Comparison of ENCODE assay signal across 17 cellular contexts in the genomic region with DNA sequence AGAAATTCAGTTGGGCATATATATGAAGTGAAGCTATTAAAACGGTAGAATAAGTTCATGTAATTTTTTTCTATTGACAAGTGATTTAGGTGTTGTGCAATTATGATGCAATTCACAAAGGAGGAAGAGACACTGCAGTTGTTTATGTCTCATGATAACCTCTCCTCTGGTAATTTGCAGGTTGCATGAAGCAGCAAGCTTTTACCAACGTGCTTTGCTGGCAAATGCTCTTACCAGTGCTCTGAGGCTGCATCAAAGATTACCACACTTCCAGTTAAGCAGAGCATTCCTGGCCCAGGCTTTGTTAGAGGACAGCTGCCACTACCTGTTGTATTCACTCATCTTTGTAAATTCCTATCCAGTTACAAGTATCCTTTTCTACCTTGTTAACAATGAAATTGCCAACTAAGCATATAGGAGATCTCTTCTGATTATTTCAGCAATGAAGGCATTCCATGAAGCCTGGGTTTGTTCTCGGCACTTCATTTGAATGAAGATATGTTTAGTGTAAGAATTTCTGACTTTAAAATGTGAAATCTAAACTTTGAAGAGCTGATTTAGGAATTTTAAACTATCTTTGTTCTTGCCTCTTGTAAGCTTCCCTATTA. TPM values are rescaled to one million over a fixed set of nuclear protein-coding genes. Genes with fewer than 3 reads are reported as not detected.
DNase-seq lines count a peak whose midpoint lies in the region; ATAC-seq, FAIRE-seq and TF ChIP-seq lines count a peak whose summit lies in the region.
"Had no signal": no experiment of that assay in that cellular context is flagged by ENCODE, and none has a peak within 500 bp of the region (broad histone marks: within the 10 kb centered on the region; RNA-seq: fewer than 3 reads in every experiment).

No MANE protein-coding gene starts in this region.

- no peaks in the 10 kb centered on the region for H3K9me1 ChIP-seq in K562 (ENCODE audit: control insufficient read depth, insufficient read depth, low read length)

- POLR2A ChIA-PET in K562 (lab: Yijun Ruan, JAX): no interaction called here

- TF ChIP-seq CTCF in NB4 (IDR thresholded peaks at IDR 0.05; ENCODE audit: low read depth, low read length): no peak
- no peak for TF ChIP-seq CTCF in K562 (IDR thresholded peaks at IDR 0.05 in 2 of 3, conservative IDR thresholded peaks at IDR 0.05 in 1 of 3; ENCODE audit: insufficient read depth in 2 of 3, low read depth in 1 of 3, low read length in 3 of 3)
- no peak for TF ChIP-seq CTCF in liver (IDR thresholded peaks at IDR 0.05; ENCODE audit: low read depth, low read length, missing input control)

- 51% methylated on average over 3 of the region's 3 CpGs for WGBS in K562 (ENCODE audit: insufficient coverage, low coverage, missing lambda C conversion rate)
- 42% methylated on average over 3 of the region's 3 CpGs for WGBS in liver

- peaks cover 67% of the 10 kb centered on the region for H3K36me3 ChIP-seq in K562 (ENCODE audit: control insufficient read depth, insufficient read depth, low read length)
- H3K36me3 ChIP-seq in liver (ENCODE audit: control insufficient read depth in 4 of 4, insufficient read depth in 3 of 4, low read depth in 1 of 4, low read length in 3 of 4): peaks cover 0 to 11% (median under 1%) of the 10 kb centered on the region in 4 donors

- TF ChIP-seq RAD21 in K562 (CRISPR knock-in tag; conservative IDR thresholded peaks at IDR 0.05 in 1 of 2, IDR thresholded peaks at IDR 0.05 in 1 of 2) (no peak), liver (IDR thresholded peaks at IDR 0.05) (peak in 1 of 2 donors; percentile 27)

- no peaks in the 10 kb centered on the region for H3K27me3 ChIP-seq in K562 (ENCODE audit: control insufficient read depth in 2 of 2, insufficient read depth in 2 of 2, low read length in 2 of 2)
- H3K27me3 ChIP-seq in liver (ENCODE audit: control insufficient read depth in 4 of 4, insufficient read depth in 4 of 4, low read length in 3 of 4): no peaks in the 10 kb centered on the region
- H3K27me3 ChIP-seq: heart right ventricle, left lung had no signal

- intact Hi-C loops in K562 (cut with micrococcal nuclease) (loop anchor here (5.0 kb wide), 1 partner anchor 53 kb away; a partner anchor contains a TSS), head of caudate nucleus (cut with DNase I) (loop anchor here (5.0 kb wide), 1 partner anchor 53 kb away; a partner anchor contains a TSS)

- peak; percentile 63 for DNase-seq in GF-D8 (lab: John Stamatoyannopoulos, UW)
- DNase-seq in NB4 (ENCODE audit: low read depth): peak; percentile 94
- DNase-seq in K562 (ENCODE audit: extremely low read depth in 1 of 4, low spot score in 3 of 4): no peak
- DNase-seq in head of caudate nucleus: no peak
- DNase-seq in COLO829 (ENCODE audit: low spot score): no peak
- no peak for DNase-seq in COLO668 (lab: John Stamatoyannopoulos, UW; ENCODE audit: unreplicated experiment)
- DNase-seq: activated CD4-positive, CD25-positive, alpha-beta regulatory T cell treated with anti-CD3 and anti-CD28 coated beads, Interleukin-2, amount 50 U/mL, for 72 hours; activated T-cell treated with anti-CD3 and anti-CD28 coated beads, Interleukin-2, amount 50 U/mL, for 1 hour; effector CD4-positive, alpha-beta T cell; heart right ventricle; left lung; NCI-H1417 treated with DMSO at 0.1 percent for 48 hours; NCI-H748 treated with DMSO at 0.1 percent for 48 hours; nephron progenitor cell had no signal

- H3K9me3 ChIP-seq in K562 (replicated peaks; ENCODE audit: control insufficient read depth, insufficient read depth, low read depth, low read length) (no peaks in the 10 kb centered on the region), liver (ENCODE audit: control insufficient read depth in 4 of 4, low read length in 3 of 4) (no peaks in the 10 kb centered on the region)
- H3K9me3 ChIP-seq: heart right ventricle, left lung had no signal

- no peak for TF ChIP-seq POLR2A in NB4 (IDR thresholded peaks at IDR 0.05; ENCODE audit: extremely low read depth, insufficient read length)
- no peak for TF ChIP-seq POLR2A in K562 (conservative IDR thresholded peaks at IDR 0.05)

- ATAC-seq in K562: no peak
- ATAC-seq in SK-N-SH treated with all-trans-retinoic acid at 6 μM for 48 hours: no peak
- ATAC-seq: heart right ventricle, left lung had no signal

- H3K27ac ChIP-seq in K562 (ENCODE audit: extremely low read depth, low read depth, low read length): no peak overlapping the region
- H3K27ac ChIP-seq in liver (ENCODE audit: low read depth in 1 of 2, low read length in 2 of 2): peak overlapping the region; percentile 54 to 71
- H3K27ac ChIP-seq: heart right ventricle had no signal

- H3K79me2 ChIP-seq in K562 (ENCODE audit: control insufficient read depth, insufficient read depth, low read length): peaks cover 70% of the 10 kb centered on the region

- no peak for FAIRE-seq in K562 (lab: Jason Lieb, UNC)

- in situ Hi-C loops in K562 (cut with MboI): no loop called here

- TF ChIP-seq EP300 in K562 (IDR thresholded peaks at IDR 0.05; ENCODE audit: low read length): no peak

- H3K9ac ChIP-seq in K562 (ENCODE audit: insufficient read depth in 1 of 2, low read depth in 2 of 2, low read length in 2 of 2) (no peak overlapping the region; a peak in 1 of 4 replicates), liver (ENCODE audit: low read depth in 1 of 2, low read length in 2 of 2) (no peak overlapping the region)

- H3K4me2 ChIP-seq in K562 (ENCODE audit: insufficient read depth, low read length): no peak overlapping the region

- no peak overlapping the region for H2AFZ ChIP-seq in K562 (ENCODE audit: low read depth, low read length)

- CTCF ChIA-PET in K562 (lab: Yijun Ruan, JAX; ENCODE audit: low intra/inter-chr PET ratio): no interaction called here

- H4K20me1 ChIP-seq in K562 (replicated peaks; ENCODE audit: control insufficient read depth, insufficient read depth, low read length): no peaks in the 10 kb centered on the region

- H3K4me3 ChIP-seq in NB4 (ENCODE audit: low read depth, low read length): peak overlapping the region; percentile 96
- no peak overlapping the region for H3K4me3 ChIP-seq in K562
- no peak overlapping the region for H3K4me3 ChIP-seq in liver (ENCODE audit: low read depth in 1 of 3, low read length in 3 of 3)
- H3K4me3 ChIP-seq: heart right ventricle, left lung had no signal

- BruUV-seq in K562 (replicated peaks; lab: Mats Ljungman, UMichigan): no TSS peak

- peaks cover 5 to 6% of the 10 kb centered on the region in 2 experiments; a peak in 3 of 5 replicates for H3K4me1 ChIP-seq in K562 (replicated peaks in 1 of 2; ENCODE audit: control insufficient read depth in 2 of 2, insufficient read depth in 2 of 2, low read length in 2 of 2)
- peaks cover 6 to 31% (median 25%) of the 10 kb centered on the region in 4 donors for H3K4me1 ChIP-seq in liver (ENCODE audit: control insufficient read depth in 4 of 4, insufficient read depth in 4 of 4, low read length in 3 of 4)

RNA-seq across cellular contexts. Expression of a gene that starts 3.9 kb away (rescaled TPM):
- 109 and 116 TPM in 2 replicates for total RNA-seq in K562 (2011; cell fraction: chromatin; rRNA removed; ENCODE audit: low replicate concordance)
- 96.6 and 110 TPM in 2 replicates for total RNA-seq in K562 (2011; cell fraction: nucleolus; rRNA removed)
- total RNA-seq in K562 (2011; cell fraction: nucleoplasm; rRNA removed): 114 and 117 TPM in 2 replicates
- total RNA-seq in K562 (2014; rRNA removed): 45.0 and 46.3 TPM in 2 replicates
- 68.5 and 69.4 TPM in 2 replicates for total RNA-seq in K562 (2014; rRNA removed; fragmentation: Illumina TruSeq; extraction: Trizol)
- total RNA-seq in K562 (2015; rRNA removed; fragmentation: Illumina TruSeq; extraction: Trizol): 61.4 and 67.9 TPM in 2 replicates
- total RNA-seq in K562 (2021): 83.5 and 85.9 TPM in 2 replicates
- 75.3 and 81.6 TPM in 2 replicates for polyA plus RNA-seq in K562 (2011; rRNA removed)
- 69.4 and 88.9 TPM in 2 replicates for polyA plus RNA-seq in K562 (2011; cell fraction: cytosol; rRNA removed)
- polyA plus RNA-seq in K562 (2011; cell fraction: nucleus; rRNA removed): 22.5 and 25.7 TPM in 2 replicates
- 33.8 and 37.7 TPM in 2 replicates for polyA plus RNA-seq in K562 (2012)
- polyA plus RNA-seq in K562 (2014; fragmentation: Illumina TruSeq; extraction: Trizol): 65.8 and 73.2 TPM in 2 replicates
- polyA plus RNA-seq in K562 (2014; fragmentation: Nextera tagmentation; extraction: Ambion mirVana): 10 to 100 TPM; 16.8 to 35.7 TPM
- polyA plus RNA-seq in K562 (2014; rRNA removed): 34.0 and 53.7 TPM in 2 replicates
- polyA minus RNA-seq in K562 (2011; rRNA and poly(A)+ RNA removed): 163 and 164 TPM in 2 replicates
- 71.4 and 118 TPM in 2 replicates for polyA minus RNA-seq in K562 (2011; cell fraction: cytosol; rRNA and poly(A)+ RNA removed)
- polyA minus RNA-seq in K562 (2011; cell fraction: nucleus; rRNA and poly(A)+ RNA removed): 15.2 and 27.7 TPM in 2 replicates
- total RNA-seq in liver: 10 to 100 TPM; 28.8 to 49.0 TPM
- 10 to 100 TPM; 20.8 to 34.7 TPM for polyA plus RNA-seq in liver

RNA-seq across cellular contexts. Expression of a gene that starts 42.4 kb away (rescaled TPM):
- 0.30 and 1.4 TPM in 2 replicates for total RNA-seq in K562 (2011; cell fraction: chromatin; rRNA removed; ENCODE audit: low replicate concordance)
- total RNA-seq in K562 (2011; cell fraction: nucleolus; rRNA removed): 0.33 and 0.39 TPM in 2 replicates
- 0.51 and 0.99 TPM in 2 replicates for total RNA-seq in K562 (2011; cell fraction: nucleoplasm; rRNA removed)
- total RNA-seq in K562 (2014; rRNA removed) (0.24 and 0.64 TPM in 2 replicates), K562 (2014; rRNA removed; fragmentation: Illumina TruSeq; extraction: Trizol) (0.40 and 0.48 TPM in 2 replicates), K562 (2015; rRNA removed; fragmentation: Illumina TruSeq; extraction: Trizol) (0.38 and 0.54 TPM in 2 replicates), K562 (2021) (0.25 and 0.27 TPM in 2 replicates), liver (under 1 TPM; under 0.01 to 0.59 TPM)
- polyA plus RNA-seq in K562 (2011; rRNA removed) (0.17 and 0.28 TPM in 2 replicates), K562 (2014; fragmentation: Illumina TruSeq; extraction: Trizol) (0.30 and 0.36 TPM in 2 replicates), K562 (2014; fragmentation: Nextera tagmentation; extraction: Ambion mirVana) (under 1 TPM; 0.17 to 0.37 TPM), K562 (2014; rRNA removed) (0.32 and 0.38 TPM in 2 replicates), liver (under 1 TPM; 0.05 to 0.08 TPM)
- polyA plus RNA-seq in K562 (2011; cell fraction: cytosol; rRNA removed): 0.03 and 0.18 TPM in 2 replicates
- 0.61 and 0.93 TPM in 2 replicates for polyA plus RNA-seq in K562 (2011; cell fraction: nucleus; rRNA removed)
- polyA plus RNA-seq in K562 (2012): 0.25 and 0.37 TPM in 2 replicates
- polyA minus RNA-seq in K562 (2011; rRNA and poly(A)+ RNA removed): 0.21 and 0.36 TPM in 2 replicates
- not detected in 2 replicates for polyA minus RNA-seq in K562 (2011; cell fraction: cytosol; rRNA and poly(A)+ RNA removed)
- polyA minus RNA-seq in K562 (2011; cell fraction: nucleus; rRNA and poly(A)+ RNA removed): 0.40 and 0.78 TPM in 2 replicates
- total RNA-seq: G401 had no signal

RNA-seq across cellular contexts. Expression of a gene that starts 51.2 kb away (rescaled TPM):
- total RNA-seq in K562 (2011; cell fraction: chromatin; rRNA removed; ENCODE audit: low replicate concordance): 35.4 and 63.7 TPM in 2 replicates
- 28.8 and 32.2 TPM in 2 replicates for total RNA-seq in K562 (2011; cell fraction: nucleolus; rRNA removed)
- total RNA-seq in K562 (2011; cell fraction: nucleoplasm; rRNA removed): 30.2 and 45.2 TPM in 2 replicates
- total RNA-seq in K562 (2014; rRNA removed): 41.7 and 44.2 TPM in 2 replicates
- 63.8 and 76.2 TPM in 2 replicates for total RNA-seq in K562 (2014; rRNA removed; fragmentation: Illumina TruSeq; extraction: Trizol)
- 63.6 and 70.5 TPM in 2 replicates for total RNA-seq in K562 (2015; rRNA removed; fragmentation: Illumina TruSeq; extraction: Trizol)
- 54.5 and 56.3 TPM in 2 replicates for total RNA-seq in K562 (2021)
- polyA plus RNA-seq in K562 (2011; rRNA removed): 61.1 and 73.5 TPM in 2 replicates
- 26.1 and 39.2 TPM in 2 replicates for polyA plus RNA-seq in K562 (2011; cell fraction: cytosol; rRNA removed)
- polyA plus RNA-seq in K562 (2011; cell fraction: nucleus; rRNA removed): 18.3 and 24.8 TPM in 2 replicates
- 32.1 and 37.2 TPM in 2 replicates for polyA plus RNA-seq in K562 (2012)
- polyA plus RNA-seq in K562 (2014; fragmentation: Illumina TruSeq; extraction: Trizol): 45.7 and 51.6 TPM in 2 replicates
- 10 to 100 TPM; 14.7 to 16.6 TPM for polyA plus RNA-seq in K562 (2014; fragmentation: Nextera tagmentation; extraction: Ambion mirVana)
- 41.0 and 41.1 TPM in 2 replicates for polyA plus RNA-seq in K562 (2014; rRNA removed)
- 88.7 and 105 TPM in 2 replicates for polyA minus RNA-seq in K562 (2011; rRNA and poly(A)+ RNA removed)
- 44.9 and 47.5 TPM in 2 replicates for polyA minus RNA-seq in K562 (2011; cell fraction: cytosol; rRNA and poly(A)+ RNA removed)
- 42.4 and 48.4 TPM in 2 replicates for polyA minus RNA-seq in K562 (2011; cell fraction: nucleus; rRNA and poly(A)+ RNA removed)
- 10 to 100 TPM; 27.6 to 31.0 TPM for total RNA-seq in liver
- polyA plus RNA-seq in liver: 10 to 100 TPM; 13.5 to 16.7 TPM

Comparison
In these comparisons a context has a peak if more than half of its experiments do, and no peak if none do; other contexts are left out.
1. DNase-seq: peak in GF-D8 (single experiment) and NB4 (single experiment); none in K562 (0 of 4), head of caudate nucleus (0 of 42), COLO829 (single experiment) and COLO668 (single experiment).